25 cellular contexts compared by ENCODE assay signal in genomic region chr11:29937526-29937925, GRCh38.
"Had no signal": no experiment of that assay in that cellular context is flagged by ENCODE, and none has a peak within 500 bp of the region (broad histone marks: within the 10 kb centered on the region; RNA-seq: fewer than 3 reads in every experiment).

No MANE protein-coding gene starts in this region.

- H3K4me3 ChIP-seq: adrenal gland, body of pancreas had no signal

- H3K36me3 Mint-ChIP-seq: activated naive CD8-positive, alpha-beta T cell treated with anti-CD3 and anti-CD28 coated beads, Interleukin-2, amount 10 ng/mL, durations not matched to agents 7 days and 5 days had no signal

- H3K4me1 ChIP-seq: body of pancreas had no signal

- H3K27me3 Mint-ChIP-seq: activated naive CD8-positive, alpha-beta T cell treated with anti-CD3 and anti-CD28 coated beads, Interleukin-2, amount 10 ng/mL, durations not matched to agents 7 days and 5 days; central memory CD8-positive, alpha-beta T cell; T-helper 17 cell had no signal

- DNase-seq: activated CD4-positive, alpha-beta T cell treated with anti-CD3 and anti-CD28 coated beads for 48 hours; activated CD4-positive, alpha-beta T cell treated with anti-CD3 and anti-CD28 coated beads, Interleukin-2, amount 50 U/mL, for 4 hours; activated CD4-positive, CD25-positive, alpha-beta regulatory T cell treated with anti-CD3 and anti-CD28 coated beads, Interleukin-2, amount 50 U/mL, for 72 hours; activated CD8-positive, alpha-beta memory T cell treated with anti-CD3 and anti-CD28 coated beads, Interleukin-2, amount 50 U/mL, for 48 hours; activated CD8-positive, alpha-beta T cell treated with anti-CD3 and anti-CD28 coated beads, Interleukin-2, amount 10 ng/mL, durations not matched to agents 7 days and 5 days; activated naive CD4-positive, alpha-beta T cell treated with anti-CD3 and anti-CD28 coated beads, Interleukin-2, amount 50 U/mL, for 16 hours; activated naive CD8-positive, alpha-beta T cell treated with anti-CD3 and anti-CD28 coated beads, Interleukin-2, amount 10 ng/mL, durations not matched to agents 7 days and 5 days; activated T-cell treated with anti-CD3 and anti-CD28 coated beads, Interleukin-2, amount 50 U/mL, for 1 hour; aorta; body of pancreas; Karpas-422; NCI-H1048; NCI-H146; NCI-H187 treated with DMSO at 0.1 percent for 48 hours; NCI-H2081 treated with DMSO at 0.1 percent for 48 hours; NCI-H2227 treated with DMSO at 0.1 percent for 48 hours; NCI-H526; NCI-H82; PC-3; SIG-M5; T-helper 17 cell; T-helper 9 cell had no signal

- H3K9me3 ChIP-seq: adrenal gland, body of pancreas had no signal

- H3K27ac ChIP-seq: adrenal gland, body of pancreas had no signal

- H3K27me3 ChIP-seq: adrenal gland, body of pancreas had no signal

- H3K4me3 Mint-ChIP-seq: activated CD8-positive, alpha-beta T cell treated with anti-CD3 and anti-CD28 coated beads, Interleukin-2, amount 10 ng/mL, durations not matched to agents 7 days and 5 days; activated naive CD8-positive, alpha-beta T cell treated with anti-CD3 and anti-CD28 coated beads, Interleukin-2, amount 10 ng/mL, durations not matched to agents 7 days and 5 days; central memory CD8-positive, alpha-beta T cell; T-helper 17 cell; WTC11 had no signal

- H3K4me1 Mint-ChIP-seq: activated naive CD8-positive, alpha-beta T cell treated with anti-CD3 and anti-CD28 coated beads, Interleukin-2, amount 10 ng/mL, durations not matched to agents 7 days and 5 days; central memory CD8-positive, alpha-beta T cell; T-helper 17 cell; WTC11 had no signal

- H3K27ac Mint-ChIP-seq: activated CD8-positive, alpha-beta T cell treated with anti-CD3 and anti-CD28 coated beads, Interleukin-2, amount 10 ng/mL, durations not matched to agents 7 days and 5 days; activated naive CD8-positive, alpha-beta T cell treated with anti-CD3 and anti-CD28 coated beads, Interleukin-2, amount 10 ng/mL, durations not matched to agents 7 days and 5 days; T-helper 17 cell; WTC11 had no signal

- ATAC-seq: activated CD8-positive, alpha-beta T cell treated with anti-CD3 and anti-CD28 coated beads, Interleukin-2, amount 10 ng/mL, durations not matched to agents 7 days and 5 days; body of pancreas; PC-3; T-helper 17 cell; WTC11 had no signal

- H3K36me3 ChIP-seq: adrenal gland had no signal
